8 cellular contexts compared by ENCODE assay signal in genomic region chr14:100221419-100222218, GRCh38. TPM values are rescaled to one million over a fixed set of nuclear protein-coding genes. Genes with fewer than 3 reads are reported as not detected.
A peak's percentile ranks its signal among the peaks of the same experiment; 100 is the strongest.
DNase-seq lines count a peak whose midpoint lies in the region; ATAC-seq and TF ChIP-seq lines count a peak whose summit lies in the region.

No MANE protein-coding gene starts in this region.

- ATAC-seq in GM21526 (IDR thresholded peaks at IDR 0.05; ENCODE audit: low FRiP score, unreplicated experiment), result peak; percentile 92
- ATAC-seq in SK-N-SH treated with all-trans-retinoic acid at 6 μM for 48 hours, result no peak

- H3K9me3 ChIP-seq in HUES64 (ENCODE audit: insufficient read depth, low read depth, low read length), result no peaks in the 10 kb centered on the region
- H3K9me3 ChIP-seq in ascending aorta, result no peaks in the 10 kb centered on the region

- intact Hi-C loops in ascending aorta (cut with DNase I), result no loop called here

- H3K4me3 ChIP-seq in HUES64 (ENCODE audit: low read length), result peak overlapping the region; percentile 56
- peak overlapping the region; percentile 53 to 66 for H3K4me3 ChIP-seq in ascending aorta

- H3K4me1 ChIP-seq in HUES64 (ENCODE audit: insufficient read depth, low read length) (peaks cover 35% of the 10 kb centered on the region), ascending aorta (peaks cover 0 to 17% of the 10 kb centered on the region in 2 donors)

- DNase-seq in EH (ENCODE audit: low read depth) (peak; percentile 67), SKM-1 (lab: John Stamatoyannopoulos, UW; ENCODE audit: unreplicated experiment) (peak; percentile 34), ascending aorta (ENCODE audit: low spot score in 2 of 2) (peak in 1 of 2 donors; percentile 77), iPS-NIHi11 (ENCODE audit: low spot score) (peak; percentile 77)
- DNase-seq in stimulated activated CD4-positive, alpha-beta T cell treated with anti-CD3 and anti-CD28 coated beads, Interleukin-15, amount 100 ng/mL, for 24 hours, result peak; percentile 79

- H3K36me3 ChIP-seq in HUES64 (ENCODE audit: insufficient read depth, low read length) (no peaks in the 10 kb centered on the region), ascending aorta (no peaks in the 10 kb centered on the region)

- TF ChIP-seq CTCF in ascending aorta (IDR thresholded peaks at IDR 0.05), result no peak

- H3K9ac ChIP-seq in HUES64 (ENCODE audit: low read depth, low read length), result peak overlapping the region; percentile 73

- 9% methylated on average over 16 of the region's 16 CpGs for WGBS in HUES64

- H3K27ac ChIP-seq in HUES64 (ENCODE audit: low read depth, low read length), result peak overlapping the region; percentile 91
- H3K27ac ChIP-seq in ascending aorta, result peak overlapping the region; percentile 38 to 39

- H3K27me3 ChIP-seq in HUES64 (ENCODE audit: insufficient read depth, low read length) (no peaks in the 10 kb centered on the region), ascending aorta (no peaks in the 10 kb centered on the region)

TF ChIP-seq in SK-N-SH treated with all-trans-retinoic acid at 6 μM for 48 hours, 23 proteins besides CTCF, POLR2A, EP300 and RAD21:
- TF ChIP-seq GLIS3 (CRISPR knock-in tag; IDR thresholded peaks at IDR 0.05) (no peak), ZNF565 (CRISPR knock-in tag; conservative IDR thresholded peaks at IDR 0.05; ENCODE audit: low read depth) (no peak), OSR1 (CRISPR knock-in tag; IDR thresholded peaks at IDR 0.05) (no peak), BACH2 (CRISPR knock-in tag; IDR thresholded peaks at IDR 0.05; ENCODE audit: borderline replicate concordance) (no peak), CSDC2 (CRISPR knock-in tag; IDR thresholded peaks at IDR 0.05) (no peak), ZNF70 (CRISPR knock-in tag; IDR thresholded peaks at IDR 0.05) (no peak), RARB (CRISPR knock-in tag; IDR thresholded peaks at IDR 0.05) (no peak), PPARA (CRISPR knock-in tag; IDR thresholded peaks at IDR 0.05; ENCODE audit: borderline replicate concordance) (no peak), SNAI2 (CRISPR knock-in tag; IDR thresholded peaks at IDR 0.05) (no peak), TOX (CRISPR knock-in tag; IDR thresholded peaks at IDR 0.05; ENCODE audit: borderline replicate concordance) (no peak), ZC3H10 (CRISPR knock-in tag; IDR thresholded peaks at IDR 0.05) (no peak)
- TF ChIP-seq, protein P1, sequence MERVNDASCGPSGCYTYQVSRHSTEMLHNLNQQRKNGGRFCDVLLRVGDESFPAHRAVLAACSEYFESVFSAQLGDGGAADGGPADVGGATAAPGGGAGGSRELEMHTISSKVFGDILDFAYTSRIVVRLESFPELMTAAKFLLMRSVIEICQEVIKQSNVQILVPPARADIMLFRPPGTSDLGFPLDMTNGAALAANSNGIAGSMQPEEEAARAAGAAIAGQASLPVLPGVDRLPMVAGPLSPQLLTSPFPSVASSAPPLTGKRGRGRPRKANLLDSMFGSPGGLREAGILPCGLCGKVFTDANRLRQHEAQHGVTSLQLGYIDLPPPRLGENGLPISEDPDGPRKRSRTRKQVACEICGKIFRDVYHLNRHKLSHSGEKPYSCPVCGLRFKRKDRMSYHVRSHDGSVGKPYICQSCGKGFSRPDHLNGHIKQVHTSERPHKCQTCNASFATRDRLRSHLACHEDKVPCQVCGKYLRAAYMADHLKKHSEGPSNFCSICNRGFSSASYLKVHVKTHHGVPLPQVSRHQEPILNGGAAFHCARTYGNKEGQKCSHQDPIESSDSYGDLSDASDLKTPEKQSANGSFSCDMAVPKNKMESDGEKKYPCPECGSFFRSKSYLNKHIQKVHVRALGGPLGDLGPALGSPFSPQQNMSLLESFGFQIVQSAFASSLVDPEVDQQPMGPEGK (CRISPR knock-in tag; IDR thresholded peaks at IDR 0.05; ENCODE audit: borderline replicate concordance), result no peak
- TF ChIP-seq, protein P2, sequence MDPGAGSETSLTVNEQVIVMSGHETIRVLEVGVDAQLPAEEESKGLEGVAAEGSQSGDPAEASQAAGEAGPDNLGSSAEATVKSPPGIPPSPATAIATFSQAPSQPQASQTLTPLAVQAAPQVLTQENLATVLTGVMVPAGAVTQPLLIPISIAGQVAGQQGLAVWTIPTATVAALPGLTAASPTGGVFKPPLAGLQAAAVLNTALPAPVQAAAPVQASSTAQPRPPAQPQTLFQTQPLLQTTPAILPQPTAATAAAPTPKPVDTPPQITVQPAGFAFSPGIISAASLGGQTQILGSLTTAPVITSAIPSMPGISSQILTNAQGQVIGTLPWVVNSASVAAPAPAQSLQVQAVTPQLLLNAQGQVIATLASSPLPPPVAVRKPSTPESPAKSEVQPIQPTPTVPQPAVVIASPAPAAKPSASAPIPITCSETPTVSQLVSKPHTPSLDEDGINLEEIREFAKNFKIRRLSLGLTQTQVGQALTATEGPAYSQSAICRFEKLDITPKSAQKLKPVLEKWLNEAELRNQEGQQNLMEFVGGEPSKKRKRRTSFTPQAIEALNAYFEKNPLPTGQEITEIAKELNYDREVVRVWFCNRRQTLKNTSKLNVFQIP (CRISPR knock-in tag; IDR thresholded peaks at IDR 0.05; ENCODE audit: borderline replicate concordance, low read depth), result no peak

RNA-seq across cellular contexts. Expression of gene YY1, which starts 17.3 kb away (rescaled TPM):
- 81.7 TPM for polyA plus RNA-seq in HUES64 (2013, experiment 1 of 2)
- 72.6 TPM for polyA plus RNA-seq in HUES64 (2013, experiment 2 of 2)
- total RNA-seq in ascending aorta, result 42.4 TPM
